ENCODE assay signal across 8 cellular contexts in genomic region chr1:30907641-30908445, GRCh38. TPM values are rescaled to one million over a fixed set of nuclear protein-coding genes. Genes with fewer than 3 reads are reported as not detected.
DNase-seq lines count a peak whose midpoint lies in the region; ATAC-seq, FAIRE-seq and TF ChIP-seq lines count a peak whose summit lies in the region.

No MANE protein-coding gene starts in this region.

- peak overlapping the region; percentile 68 for H3K4me3 Mint-ChIP-seq in activated CD4-positive, alpha-beta T cell treated with anti-CD3 and anti-CD28 coated beads for 36 hours

- H3K18ac ChIP-seq in mesenchymal stem cell (ENCODE audit: low read depth in 1 of 2, low read length in 2 of 2) = peak overlapping the region; percentile 7 to 75

- no peak overlapping the region for H2AK5ac ChIP-seq in mesenchymal stem cell (ENCODE audit: low read length, severe bottlenecking)

- H3K4me1 Mint-ChIP-seq in activated CD4-positive, alpha-beta T cell treated with anti-CD3 and anti-CD28 coated beads for 36 hours = peaks cover 11% of the 10 kb centered on the region

- H2BK12ac ChIP-seq in mesenchymal stem cell (ENCODE audit: low read length in 2 of 2) = peak overlapping the region in 1 of 2 experiments; percentile 59

- H3K27ac ChIP-seq in mesenchymal stem cell (ENCODE audit: low read length, poor library complexity, severe bottlenecking) (no peak overlapping the region), tibial nerve (peak overlapping the region; percentile 65 to 88 (median 78))

- peak overlapping the region; percentile 46 for H4K91ac ChIP-seq in mesenchymal stem cell (ENCODE audit: low read length)

- H3K9ac ChIP-seq in mesenchymal stem cell (ENCODE audit: low read length) = peak overlapping the region; percentile 60

- H3K4ac ChIP-seq in mesenchymal stem cell (ENCODE audit: low read depth in 1 of 2, low read length in 2 of 2) = peak overlapping the region in 1 of 2 experiments; percentile 66

- TF ChIP-seq CTCF in bronchial epithelial cell (IDR thresholded peaks at IDR 0.05; ENCODE audit: insufficient read depth, low read length, severe bottlenecking) = no peak
- no peak for TF ChIP-seq CTCF in tibial nerve (IDR thresholded peaks at IDR 0.05)

- H3K4me2 ChIP-seq in mesenchymal stem cell (ENCODE audit: low read length, poor library complexity, severe bottlenecking) = peak overlapping the region; percentile 89

- POLR2A ChIA-PET in activated CD4-positive, alpha-beta T cell treated with anti-CD3 and anti-CD28 coated beads for 36 hours (lab: Charles Lee) = no interaction called here

- H2AFZ ChIP-seq in mesenchymal stem cell (ENCODE audit: low read depth, low read length) = peak overlapping the region; percentile 18

- H2BK5ac ChIP-seq in mesenchymal stem cell (ENCODE audit: low read depth, low read length, poor library complexity, severe bottlenecking) = no peak overlapping the region

- intact Hi-C loops in activated CD4-positive, alpha-beta T cell treated with anti-CD3 and anti-CD28 coated beads for 36 hours (cut with DNase I, micrococcal nuclease) = no loop called here

- H3K27me3 ChIP-seq in bronchial epithelial cell (ENCODE audit: control insufficient read depth, insufficient read depth, low read length) (no peaks in the 10 kb centered on the region), mesenchymal stem cell (ENCODE audit: control insufficient read depth in 1 of 2, insufficient read depth in 1 of 2, low read length in 2 of 2) (peaks cover 0 to 6% of the 10 kb centered on the region in 2 experiments), tibial nerve (no peaks in the 10 kb centered on the region)

- peaks cover 30% of the 10 kb centered on the region for H3K4me1 ChIP-seq in mesenchymal stem cell (ENCODE audit: control insufficient read depth, insufficient read depth, low read depth, low read length)
- peaks cover 0 to 73% (median 23%) of the 10 kb centered on the region in 4 donors for H3K4me1 ChIP-seq in tibial nerve

- H3K27ac Mint-ChIP-seq in activated CD4-positive, alpha-beta T cell treated with anti-CD3 and anti-CD28 coated beads for 36 hours = peak overlapping the region; percentile 47

- H3K9me3 Mint-ChIP-seq in activated CD4-positive, alpha-beta T cell treated with anti-CD3 and anti-CD28 coated beads for 36 hours (ENCODE audit: low read depth) = no peaks in the 10 kb centered on the region

- no peak overlapping the region for H2BK15ac ChIP-seq in mesenchymal stem cell (ENCODE audit: low read depth, poor library complexity, severe bottlenecking)

- CTCF ChIA-PET in activated CD4-positive, alpha-beta T cell treated with anti-CD3 and anti-CD28 coated beads for 36 hours (lab: Charles Lee) = interaction anchor here (1.0 to 8.0 kb wide), 2 partner anchors 104 to 190 kb away, joined by 3 to 145 read pairs; no protein-coding TSS in a partner anchor

- peaks cover 11% of the 10 kb centered on the region for H3K79me1 ChIP-seq in mesenchymal stem cell (replicated peaks; ENCODE audit: low read length, poor library complexity, severe bottlenecking)

- no peak for TF ChIP-seq POLR2A in tibial nerve (IDR thresholded peaks at IDR 0.05)

- peak overlapping the region; percentile 20 for H4K8ac ChIP-seq in mesenchymal stem cell (ENCODE audit: low read length)

- peak overlapping the region; percentile 74 for H2BK120ac ChIP-seq in mesenchymal stem cell (ENCODE audit: low read depth, low read length)

- H3K4me3 ChIP-seq in bronchial epithelial cell (ENCODE audit: low read depth, low read length) (peak overlapping the region; percentile 36), mesenchymal stem cell (ENCODE audit: insufficient read depth in 1 of 2, low read depth in 1 of 2, low read length in 2 of 2) (peak overlapping the region; percentile 63 to 78), tibial nerve (peak overlapping the region; percentile 33 to 68 (median 54))

- peak overlapping the region in 1 of 2 experiments; percentile 87 for H3K23ac ChIP-seq in mesenchymal stem cell (ENCODE audit: low read length in 2 of 2)

- DNase-seq in activated CD4-positive, alpha-beta T cell treated with anti-CD3 and anti-CD28 coated beads for 36 hours = no peak
- no peak for DNase-seq in activated CD4-positive, alpha-beta T cell treated with anti-CD3 and anti-CD28 coated beads for 1 hour
- DNase-seq in bronchial epithelial cell (ENCODE audit: low read depth) (no peak), mesenchymal stem cell (no peak), tibial nerve (ENCODE audit: low spot score in 2 of 2) (no peak), medulla oblongata (ENCODE audit: extremely low spot score) (no peak), mucosa of gallbladder (ENCODE audit: low spot score) (no peak), HuH-7.5 (ENCODE audit: low spot score) (no peak)

- TF ChIP-seq EP300 in tibial nerve (IDR thresholded peaks at IDR 0.05) = no peak

- no peaks in the 10 kb centered on the region for H3K36me3 ChIP-seq in bronchial epithelial cell (ENCODE audit: control insufficient read depth, insufficient read depth, low read length)
- peaks cover 0 to 3% of the 10 kb centered on the region in 2 experiments for H3K36me3 ChIP-seq in mesenchymal stem cell (ENCODE audit: control insufficient read depth in 1 of 2, insufficient read depth in 2 of 2, low read depth in 1 of 2, low read length in 2 of 2)
- H3K36me3 ChIP-seq in tibial nerve = no peaks in the 10 kb centered on the region

- peak overlapping the region; percentile 29 to 92 for H3K14ac ChIP-seq in mesenchymal stem cell (ENCODE audit: low read length in 2 of 2)

- WGBS in mesenchymal stem cell = 21% methylated on average over 27 of the region's 64 CpGs
- 15 to 32% methylated on average over 7 to 26 of the region's 64 CpGs for WGBS in tibial nerve, 2 donors

- H3K9me3 ChIP-seq in mesenchymal stem cell (ENCODE audit: control insufficient read depth, low read length) = no peaks in the 10 kb centered on the region
- H3K9me3 ChIP-seq in tibial nerve = no peaks in the 10 kb centered on the region

- FAIRE-seq in bronchial epithelial cell (lab: Jason Lieb, UNC) = no peak

- peaks cover 28% of the 10 kb centered on the region for H3K27me3 Mint-ChIP-seq in activated CD4-positive, alpha-beta T cell treated with anti-CD3 and anti-CD28 coated beads for 36 hours

- ATAC-seq in activated CD4-positive, alpha-beta T cell treated with anti-CD3 and anti-CD28 coated beads for 36 hours = no peak

- H3K36me3 Mint-ChIP-seq in activated CD4-positive, alpha-beta T cell treated with anti-CD3 and anti-CD28 coated beads for 36 hours (ENCODE audit: low read depth) = no peaks in the 10 kb centered on the region

RNA-seq across cellular contexts. Expression of gene SDC3, which starts 0.7 kb away (rescaled TPM):
- total RNA-seq in activated CD4-positive, alpha-beta T cell treated with anti-CD3 and anti-CD28 coated beads for 36 hours = under 1 TPM; 0.18 to 0.37 TPM
- total RNA-seq in bronchial epithelial cell (2.4 and 4.7 TPM in 2 replicates), tibial nerve (10 to 100 TPM; 47.1 to 78.9 (median 64.2) TPM), mucosa of gallbladder (128 TPM)
- polyA plus RNA-seq in mesenchymal stem cell (2013, experiment 1 of 2) = 102 TPM
- polyA plus RNA-seq in mesenchymal stem cell (2013, experiment 2 of 2) = 102 TPM
